Comparison of ENCODE assay signal across 28 cellular contexts in the genomic region with DNA sequence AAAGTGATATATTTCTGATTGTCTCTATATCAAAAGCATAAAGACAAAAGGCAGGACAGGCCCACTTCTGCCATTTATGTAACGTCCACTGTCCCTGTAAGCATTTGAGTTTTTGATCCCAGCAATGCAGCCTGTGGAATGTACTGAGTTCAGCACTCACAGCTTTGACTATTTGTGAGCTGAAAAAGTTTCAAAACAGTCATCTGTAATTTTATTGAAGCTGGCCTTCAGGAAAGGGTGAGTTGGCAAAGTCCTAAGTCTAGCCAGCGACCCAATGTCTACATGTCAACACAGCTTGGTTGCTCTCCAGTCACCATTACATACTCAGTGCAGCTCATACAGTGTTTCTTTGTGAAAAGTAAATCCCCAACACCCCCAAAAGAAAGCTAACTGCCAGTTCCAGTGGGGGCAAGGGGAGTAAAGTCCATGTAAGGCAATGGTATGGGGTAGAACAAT. TPM values are rescaled to one million over a fixed set of nuclear protein-coding genes. Genes with fewer than 3 reads are reported as not detected.
A peak's percentile ranks its signal among the peaks of the same experiment; 100 is the strongest.
DNase-seq lines count a peak whose midpoint lies in the region; ATAC-seq, FAIRE-seq and TF ChIP-seq lines count a peak whose summit lies in the region.
"Had no signal": no experiment of that assay in that cellular context is flagged by ENCODE, and none has a peak within 500 bp of the region (broad histone marks: within the 10 kb centered on the region; RNA-seq: fewer than 3 reads in every experiment).

No MANE protein-coding gene starts in this region.

- peak; percentile 94 for ATAC-seq in HepG2
- ATAC-seq: effector memory CD8-positive, alpha-beta T cell; K562; stimulated activated naive CD8-positive, alpha-beta T cell treated with anti-CD3 and anti-CD28 coated beads, Interleukin-15, amount 100 ng/mL, for 72 hours had no signal

- no peak overlapping the region for H3K4me3 ChIP-seq in GM23248
- H3K4me3 ChIP-seq in coronary artery: no peak overlapping the region
- H3K4me3 ChIP-seq in HepG2 (replicated peaks in 1 of 3; ENCODE audit: insufficient read depth in 1 of 3, low read depth in 2 of 3, low read length in 3 of 3): peak overlapping the region in 2 of 3 experiments; percentile 22 to 47; a peak in 2 of 6 replicates
- no peak overlapping the region for H3K4me3 ChIP-seq in BE2C (ENCODE audit: low read depth, low read length)
- H3K4me3 ChIP-seq: heart left ventricle, K562, skin epidermis had no signal

- H3K79me2 ChIP-seq in GM23248 (ENCODE audit: insufficient read depth): peaks cover 46% of the 10 kb centered on the region
- peaks cover 91% of the 10 kb centered on the region for H3K79me2 ChIP-seq in HepG2 (ENCODE audit: insufficient read depth, low read length)

- TF ChIP-seq EP300 in HepG2 (IDR thresholded peaks at IDR 0.05; ENCODE audit: low read depth in 2 of 2, low read length in 2 of 2): peak; percentile 81 to 82
- TF ChIP-seq EP300 in HepG2 (CRISPR knock-in tag; IDR thresholded peaks at IDR 0.05; ENCODE audit: borderline replicate concordance): peak; percentile 66

- H3K4me1 ChIP-seq in GM23248 (ENCODE audit: insufficient read depth) (peaks cover 25% of the 10 kb centered on the region), HepG2 (ENCODE audit: insufficient read depth, low read length) (peaks cover 97% of the 10 kb centered on the region), BE2C (peaks cover 18% of the 10 kb centered on the region)

- TF ChIP-seq CTCF in coronary artery (IDR thresholded peaks at IDR 0.05): no peak
- TF ChIP-seq CTCF in HepG2 (CRISPR knock-in tag; IDR thresholded peaks at IDR 0.05): no peak
- TF ChIP-seq CTCF in BE2C (IDR thresholded peaks at IDR 0.05; ENCODE audit: low read depth, low read length): no peak

- H3K4me2 ChIP-seq in GM23248 (ENCODE audit: unreplicated experiment) (no peak overlapping the region), HepG2 (ENCODE audit: low read depth, low read length) (peak overlapping the region; percentile 67)

- CTCF ChIA-PET in HepG2 (lab: Yijun Ruan, JAX; ENCODE audit: low intra/inter-chr PET ratio, low total read pairs): no interaction called here

- BruUV-seq in HepG2 (replicated peaks; lab: Mats Ljungman, UMichigan): no TSS peak

- no peaks in the 10 kb centered on the region for H3K9me2 ChIP-seq in GM23248 (ENCODE audit: insufficient read depth)

- H3K9me3 ChIP-seq in GM23248 (ENCODE audit: low read depth) (no peaks in the 10 kb centered on the region), HepG2 (ENCODE audit: low read length) (no peaks in the 10 kb centered on the region), BE2C (no peaks in the 10 kb centered on the region)
- H3K9me3 ChIP-seq: heart left ventricle, neutrophil had no signal

- 0 out of 2 replicates have a peak, but pooled peaks have one; percentile 11 for TF ChIP-seq RAD21 in HepG2 (CRISPR knock-in tag; IDR thresholded peaks at IDR 0.05)

- in situ Hi-C loops in GM23248 (cut with MboI) (no loop called here), HepG2 (cut with HindIII; ENCODE audit: extremely low pct_ligation_motif_present, low pct_unique_long_range_greater_than_20kb) (no loop called here)

- peak in 1 of 2 experiments; percentile 46; a peak in 1 of 4 replicates for TF ChIP-seq POLR2A in HepG2 (IDR thresholded peaks at IDR 0.05; ENCODE audit: insufficient read depth in 1 of 2, low read depth in 2 of 2, low read length in 2 of 2)

- H3K27ac ChIP-seq in GM23248: no peak overlapping the region
- peak overlapping the region; percentile 54 to 80 for H3K27ac ChIP-seq in coronary artery
- H3K27ac ChIP-seq in HepG2 (ENCODE audit: extremely low read length, insufficient read depth, low read length): peak overlapping the region; percentile 94
- H3K27ac ChIP-seq: neutrophil, skin epidermis had no signal

- no peak overlapping the region for H2AFZ ChIP-seq in GM23248
- H2AFZ ChIP-seq in HepG2 (ENCODE audit: low read length): no peak overlapping the region

- peak; percentile 36 for DNase-seq in GM23248
- DNase-seq in coronary artery (ENCODE audit: low spot score): no peak
- DNase-seq in HepG2 (ENCODE audit: low spot score): peak; percentile 95
- DNase-seq in stromal cell of bone marrow (ENCODE audit: low read depth): peak; percentile 19
- DNase-seq in stimulated activated naive CD4-positive, alpha-beta T cell (lab: John Stamatoyannopoulos, UW): no peak
- DNase-seq in Ammon's horn (ENCODE audit: low spot score): no peak
- no peak for DNase-seq in BE2C
- no peak for DNase-seq in NCI-H2029 treated with DMSO at 0.1 percent for 48 hours (lab: John Stamatoyannopoulos, UW)
- DNase-seq: activated CD4-positive, alpha-beta T cell treated with anti-CD3 and anti-CD28 coated beads, Interleukin-2, amount 10 ng/mL, durations not matched to agents 24 days and 14 days; activated naive CD4-positive, alpha-beta T cell; activated T-cell treated with anti-CD3 and anti-CD28 coated beads, Interleukin-2, amount 50 U/mL, for 48 hours; cortex of kidney; effector memory CD8-positive, alpha-beta T cell; erythroblast; heart left ventricle; mesendoderm; NCI-H1417; NCI-H2107; NCI-H446; NCI-H82; stimulated activated naive CD8-positive, alpha-beta T cell treated with anti-CD3 and anti-CD28 coated beads, Interleukin-15, amount 100 ng/mL, for 72 hours had no signal

- 48 to 57% methylated on average over 2 of the region's 2 CpGs for WGBS in GM23248 (ENCODE audit: low coverage in 1 of 2, low lambda C conversion rate in 2 of 2, missing lambda C conversion rate in 2 of 2), 2 experiments
- 0% methylated on average over 2 of the region's 2 CpGs for WGBS in HepG2 (ENCODE audit: low lambda C conversion rate)

- intact Hi-C loops in HepG2 (cut with micrococcal nuclease; ENCODE audit: unreplicated experiment): loop anchor here (1.0 to 10.0 kb wide), 2 partner anchors 11 to 298 kb away; partner anchors contain the start of gene OSMR

- H4K20me1 ChIP-seq in GM23248 (ENCODE audit: insufficient read depth) (no peaks in the 10 kb centered on the region), HepG2 (ENCODE audit: insufficient read depth, low read length) (no peaks in the 10 kb centered on the region; the same call in 1 of the 2 replicates)

- POLR2A ChIA-PET in HepG2 (lab: Yijun Ruan, JAX): interaction anchor here (0.9 to 5.2 kb wide), 3 partner anchors 9 to 12 kb away, joined by 4 to 59 read pairs (median 10); partner anchors contain the start of gene LIFR

- H3K9ac ChIP-seq in GM23248: no peak overlapping the region
- peak overlapping the region; percentile 70 for H3K9ac ChIP-seq in HepG2 (ENCODE audit: insufficient read depth, low read depth, low read length)

- FAIRE-seq in HepG2 (lab: Jason Lieb, UNC): peak; percentile 75
- FAIRE-seq: bronchial epithelial cell, D721Med, K562 had no signal

- H3K27me3 ChIP-seq in GM23248 (replicated peaks; ENCODE audit: insufficient read depth) (no peaks in the 10 kb centered on the region), HepG2 (ENCODE audit: control insufficient read depth in 1 of 2, insufficient read depth in 2 of 2, low read length in 2 of 2) (no peaks in the 10 kb centered on the region), BE2C (no peaks in the 10 kb centered on the region)
- H3K27me3 ChIP-seq: heart left ventricle had no signal

- no peaks in the 10 kb centered on the region for H3F3A ChIP-seq in GM23248 (ENCODE audit: insufficient read depth)

- H3K36me3 ChIP-seq in GM23248 (ENCODE audit: low read depth): no peaks in the 10 kb centered on the region
- no peaks in the 10 kb centered on the region for H3K36me3 ChIP-seq in HepG2 (replicated peaks in 1 of 2; ENCODE audit: control insufficient read depth in 1 of 2, insufficient read depth in 2 of 2, low read length in 2 of 2)
- H3K36me3 ChIP-seq in BE2C: 0 out of 2 replicates have a peak, but pooled peaks cover 4% of the 10 kb centered on the region
- H3K36me3 ChIP-seq: heart left ventricle, neutrophil had no signal

TF ChIP-seq in HepG2, 621 proteins besides CTCF, POLR2A, EP300 and RAD21 (continues in another document):
- 0 out of 2 replicates have a peak, but pooled peaks have one; percentile 31 for TF ChIP-seq ZBTB3 (CRISPR knock-in tag; IDR thresholded peaks at IDR 0.05; ENCODE audit: borderline replicate concordance, low read depth)
- no peak for TF ChIP-seq ZNF24 (IDR thresholded peaks at IDR 0.05)
- TF ChIP-seq ADNP (CRISPR knock-in tag; IDR thresholded peaks at IDR 0.05): no peak
- no peak for TF ChIP-seq CHCHD3 (CRISPR knock-in tag; IDR thresholded peaks at IDR 0.05)

RNA-seq across cellular contexts. Expression of gene LIFR, which starts 9.7 kb away (rescaled TPM):
- 6.9 and 16.4 TPM in 2 replicates for total RNA-seq in GM23248 (2014; rRNA removed; shearing (Covaris generic))
- polyA plus RNA-seq in GM23248 (2016; fragmentation: Nextera tagmentation; extraction: Ambion mirVana) (5.8 and 8.1 TPM in 2 replicates), HepG2 (2011; rRNA removed) (5.0 and 6.3 TPM in 2 replicates)
- total RNA-seq in HepG2 (2016; rRNA removed; fragmentation: Illumina TruSeq; extraction: Trizol): 20.1 and 25.2 TPM in 2 replicates
- 58.4 and 67.4 TPM in 2 replicates for total RNA-seq in HepG2 (2016; cell fraction: cytosol; rRNA removed; fragmentation: Illumina TruSeq; extraction: Trizol; ENCODE audit: low read depth)
- total RNA-seq in HepG2 (2016; cell fraction: insoluble cytoplasmic fraction; rRNA removed; fragmentation: Illumina TruSeq; extraction: Trizol): 20.0 and 23.0 TPM in 2 replicates
- total RNA-seq in HepG2 (2016; cell fraction: membrane; rRNA removed; fragmentation: Illumina TruSeq; extraction: Trizol): 31.5 and 38.0 TPM in 2 replicates
- total RNA-seq in HepG2 (2016; cell fraction: nucleus; rRNA removed; fragmentation: Illumina TruSeq; extraction: Trizol): 39.8 and 44.4 TPM in 2 replicates
- 1.9 and 3.2 TPM in 2 replicates for polyA plus RNA-seq in HepG2 (2011; cell fraction: cytosol; rRNA removed)
- polyA plus RNA-seq in HepG2 (2011; cell fraction: nucleus; rRNA removed): 6.5 and 8.0 TPM in 2 replicates
- 7.6 and 12.3 TPM in 2 replicates for polyA plus RNA-seq in HepG2 (2012)
- polyA plus RNA-seq in HepG2 (2016; cell fraction: cytosol; fragmentation: Illumina TruSeq; extraction: Trizol; ENCODE audit: low read depth): 0.20 and 0.28 TPM in 2 replicates
- polyA plus RNA-seq in HepG2 (2016; cell fraction: insoluble cytoplasmic fraction; fragmentation: Illumina TruSeq; extraction: Trizol; ENCODE audit: low read depth): 6.5 and 7.1 TPM in 2 replicates
- 1.1 TPM in 2 replicates for polyA plus RNA-seq in HepG2 (2016; cell fraction: membrane; fragmentation: Illumina TruSeq; extraction: Trizol; ENCODE audit: low read depth)
- polyA plus RNA-seq in HepG2 (2016; cell fraction: nucleus; fragmentation: Illumina TruSeq; extraction: Trizol; ENCODE audit: insufficient read depth, low read depth): 19.2 and 20.0 TPM in 2 replicates
- 15.0 and 54.2 TPM in 2 replicates for polyA minus RNA-seq in HepG2 (2011; rRNA and poly(A)+ RNA removed; ENCODE audit: low replicate concordance)
- polyA minus RNA-seq in HepG2 (2011; cell fraction: cytosol; rRNA and poly(A)+ RNA removed): 17.8 and 19.0 TPM in 2 replicates
- polyA minus RNA-seq in HepG2 (2011; cell fraction: nucleus; rRNA and poly(A)+ RNA removed): 63.7 and 65.9 TPM in 2 replicates
- 8.2 TPM for polyA plus RNA-seq in BE2C (2012; ENCODE audit: insufficient read depth, insufficient read length, low read depth)
- total RNA-seq: HT-29, OCI-LY7 had no signal

Comparison
In these comparisons a context has a peak if more than half of its experiments do, and no peak if none do; other contexts are left out.
1. DNase-seq: peak in GM23248 (single experiment), HepG2 (single experiment) and stromal cell of bone marrow (single experiment); none in coronary artery (single experiment), stimulated activated naive CD4-positive, alpha-beta T cell (0 of 6), Ammon's horn (single experiment), BE2C (single experiment) and NCI-H2029 treated with DMSO at 0.1 percent for 48 hours (single experiment).
2. H3K4me3 ChIP-seq: peak in HepG2 (2 of 3); none in GM23248 (single experiment), coronary artery (single experiment) and BE2C (single experiment).